Comparison of ENCODE assay signal across 8 cellular contexts in genomic region chr20:25750220-25750764, GRCh38. TPM values are rescaled to one million over a fixed set of nuclear protein-coding genes. Genes with fewer than 3 reads are reported as not detected.
DNase-seq lines count a peak whose midpoint lies in the region; ATAC-seq and TF ChIP-seq lines count a peak whose summit lies in the region.

No MANE protein-coding gene starts in this region.

- no peaks in the 10 kb centered on the region for H3K4me1 Mint-ChIP-seq in dendritic cell treated with granulocyte-macrophage colony-stimulating factor and Interleukin-4, amounts not matched to agents 40 ng/mL and 50 ng/mL, for 4 days (ENCODE audit: low read depth)
- peaks cover 2 to 14% of the 10 kb centered on the region in 2 donors for H3K4me1 Mint-ChIP-seq in natural killer cell treated with Interleukin-12 subunit alpha and Interleukin-12 subunit beta and Interleukin-15 and Interleukin-18, amount 100 ng/mL, for 72 hours (ENCODE audit: low read depth in 2 of 2)

- H3K4me3 ChIP-seq in BE2C (ENCODE audit: low read depth, low read length) (peak overlapping the region; percentile 56), Karpas-422 (ENCODE audit: low read length) (peak overlapping the region; percentile 46; the same call in 1 of the 2 replicates)

- no peaks in the 10 kb centered on the region for H4K20me1 ChIP-seq in Karpas-422 (ENCODE audit: insufficient read depth, low read depth, low read length)

- TF ChIP-seq CTCF in BE2C (IDR thresholded peaks at IDR 0.05; ENCODE audit: low read depth, low read length) = no peak

- H3K27me3 ChIP-seq in BE2C (no peaks in the 10 kb centered on the region), Karpas-422 (ENCODE audit: low read length) (no peaks in the 10 kb centered on the region)

- H3K4me2 ChIP-seq in Karpas-422 (ENCODE audit: low read depth, low read length, poor library complexity, severe bottlenecking) = peak overlapping the region; percentile 61

- H3K4me1 ChIP-seq in BE2C = peaks cover 4% of the 10 kb centered on the region; the same call in 1 of the 2 replicates
- H3K4me1 ChIP-seq in Karpas-422 (ENCODE audit: low read length) = peaks cover 8% of the 10 kb centered on the region

- H3K79me2 ChIP-seq in Karpas-422 (ENCODE audit: low read length) = no peaks in the 10 kb centered on the region

- H3K27me3 Mint-ChIP-seq in dendritic cell treated with granulocyte-macrophage colony-stimulating factor and Interleukin-4, amounts not matched to agents 40 ng/mL and 50 ng/mL, for 4 days = peaks cover 1% of the 10 kb centered on the region
- no peaks in the 10 kb centered on the region for H3K27me3 Mint-ChIP-seq in natural killer cell treated with Interleukin-12 subunit alpha and Interleukin-12 subunit beta and Interleukin-15 and Interleukin-18, amount 100 ng/mL, for 72 hours

- H3K36me3 ChIP-seq in BE2C = no peaks in the 10 kb centered on the region
- no peaks in the 10 kb centered on the region for H3K36me3 ChIP-seq in Karpas-422 (ENCODE audit: insufficient read depth, low read length)

- DNase-seq in BE2C (no peak), Karpas-422 (peak; percentile 37), globus pallidus (ENCODE audit: low spot score) (no peak)
- no peak for DNase-seq in natural killer cell treated with Interleukin-12 subunit alpha and Interleukin-12 subunit beta and Interleukin-15 and Interleukin-18, amount 100 ng/mL, for 72 hours (ENCODE audit: low spot score)

- no peak overlapping the region for H3K27ac ChIP-seq in Karpas-422 (ENCODE audit: low read length)

- intact Hi-C loops in dendritic cell treated with granulocyte-macrophage colony-stimulating factor and Interleukin-4, amounts not matched to agents 40 ng/mL and 50 ng/mL, for 4 days (cut with micrococcal nuclease) = no loop called here

- peak overlapping the region; percentile 62 for H3K9ac ChIP-seq in Karpas-422 (ENCODE audit: low read length)

- peak in 1 of 2 donors; percentile 31 for ATAC-seq in natural killer cell treated with Interleukin-12 subunit alpha and Interleukin-12 subunit beta and Interleukin-15 and Interleukin-18, amount 100 ng/mL, for 72 hours
- ATAC-seq in GM21576 (IDR thresholded peaks at IDR 0.05; ENCODE audit: unreplicated experiment) (no peak), HG03045 (IDR thresholded peaks at IDR 0.05; ENCODE audit: unreplicated experiment) (no peak)
- ATAC-seq in activated CD4-positive, CD25-positive, alpha-beta regulatory T cell treated with anti-CD3 and anti-CD28 coated beads, Interleukin-2, amount 50 U/mL, for 24 hours = no peak

- no peaks in the 10 kb centered on the region for H3K9me2 ChIP-seq in Karpas-422 (replicated peaks; ENCODE audit: insufficient read depth, low read length)

- H3K9me3 Mint-ChIP-seq in dendritic cell treated with granulocyte-macrophage colony-stimulating factor and Interleukin-4, amounts not matched to agents 40 ng/mL and 50 ng/mL, for 4 days = no peaks in the 10 kb centered on the region
- no peaks in the 10 kb centered on the region for H3K9me3 Mint-ChIP-seq in natural killer cell treated with Interleukin-12 subunit alpha and Interleukin-12 subunit beta and Interleukin-15 and Interleukin-18, amount 100 ng/mL, for 72 hours

- H3K9me3 ChIP-seq in BE2C = no peaks in the 10 kb centered on the region
- no peaks in the 10 kb centered on the region for H3K9me3 ChIP-seq in Karpas-422 (ENCODE audit: low read length)

- peak overlapping the region; percentile 70; the same call in 1 of the 2 replicates for H2AFZ ChIP-seq in Karpas-422 (ENCODE audit: low read length)

- no peak overlapping the region for H3K27ac Mint-ChIP-seq in dendritic cell treated with granulocyte-macrophage colony-stimulating factor and Interleukin-4, amounts not matched to agents 40 ng/mL and 50 ng/mL, for 4 days
- peak overlapping the region in 1 of 2 donors; percentile 56 for H3K27ac Mint-ChIP-seq in natural killer cell treated with Interleukin-12 subunit alpha and Interleukin-12 subunit beta and Interleukin-15 and Interleukin-18, amount 100 ng/mL, for 72 hours

- peak overlapping the region; percentile 67 for H3K4me3 Mint-ChIP-seq in dendritic cell treated with granulocyte-macrophage colony-stimulating factor and Interleukin-4, amounts not matched to agents 40 ng/mL and 50 ng/mL, for 4 days
- peak overlapping the region; percentile 82 for H3K4me3 Mint-ChIP-seq in natural killer cell treated with Interleukin-12 subunit alpha and Interleukin-12 subunit beta and Interleukin-15 and Interleukin-18, amount 100 ng/mL, for 72 hours

- no peaks in the 10 kb centered on the region for H3K36me3 Mint-ChIP-seq in dendritic cell treated with granulocyte-macrophage colony-stimulating factor and Interleukin-4, amounts not matched to agents 40 ng/mL and 50 ng/mL, for 4 days (ENCODE audit: low read depth)
- no peaks in the 10 kb centered on the region for H3K36me3 Mint-ChIP-seq in natural killer cell treated with Interleukin-12 subunit alpha and Interleukin-12 subunit beta and Interleukin-15 and Interleukin-18, amount 100 ng/mL, for 72 hours

RNA-seq across cellular contexts. Expression of gene ZNF337, which starts 53.6 kb away (rescaled TPM):
- polyA plus RNA-seq in BE2C (2012; ENCODE audit: insufficient read depth, insufficient read length, low read depth) = 13.0 TPM
- total RNA-seq in Karpas-422 (2014; rRNA removed; shearing (Covaris generic); ENCODE audit: low replicate concordance) = 13.2 and 17.7 TPM in 2 replicates
- total RNA-seq in natural killer cell treated with Interleukin-12 subunit alpha and Interleukin-12 subunit beta and Interleukin-15 and Interleukin-18, amount 100 ng/mL, for 72 hours = 10 to 100 TPM; 15.3 to 21.5 TPM
